1 cellular context compared by ENCODE assay signal in the genomic region with DNA sequence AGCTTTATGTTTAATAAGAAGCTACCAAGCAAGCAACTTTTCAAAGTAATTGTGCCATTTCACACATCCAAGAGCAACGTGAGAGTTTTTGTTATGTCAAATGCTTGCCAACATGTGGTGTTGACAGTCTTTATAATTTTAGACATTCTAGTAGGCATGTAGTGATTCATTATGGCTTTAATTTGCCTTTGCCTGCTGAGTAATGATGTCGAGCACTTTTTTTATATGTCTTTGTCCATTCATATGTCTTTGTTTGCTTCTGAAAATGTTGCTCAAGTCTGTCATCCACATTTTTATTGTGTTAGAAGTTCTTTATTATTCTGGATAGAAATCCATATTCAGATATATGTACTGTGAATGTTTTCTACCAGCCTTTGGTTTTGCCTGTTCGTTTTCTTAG.
TF ChIP-seq lines count a peak whose summit lies in the region.

No MANE protein-coding gene starts in this region.

TF ChIP-seq in HepG2, 621 proteins besides CTCF, POLR2A, EP300 and RAD21:
- no peak for TF ChIP-seq ARNTL (CRISPR knock-in tag; IDR thresholded peaks at IDR 0.05)
- no peak for TF ChIP-seq XRCC5 (optimal IDR thresholded peaks at IDR 0.05; ENCODE audit: low read length)
- TF ChIP-seq, protein P1, sequence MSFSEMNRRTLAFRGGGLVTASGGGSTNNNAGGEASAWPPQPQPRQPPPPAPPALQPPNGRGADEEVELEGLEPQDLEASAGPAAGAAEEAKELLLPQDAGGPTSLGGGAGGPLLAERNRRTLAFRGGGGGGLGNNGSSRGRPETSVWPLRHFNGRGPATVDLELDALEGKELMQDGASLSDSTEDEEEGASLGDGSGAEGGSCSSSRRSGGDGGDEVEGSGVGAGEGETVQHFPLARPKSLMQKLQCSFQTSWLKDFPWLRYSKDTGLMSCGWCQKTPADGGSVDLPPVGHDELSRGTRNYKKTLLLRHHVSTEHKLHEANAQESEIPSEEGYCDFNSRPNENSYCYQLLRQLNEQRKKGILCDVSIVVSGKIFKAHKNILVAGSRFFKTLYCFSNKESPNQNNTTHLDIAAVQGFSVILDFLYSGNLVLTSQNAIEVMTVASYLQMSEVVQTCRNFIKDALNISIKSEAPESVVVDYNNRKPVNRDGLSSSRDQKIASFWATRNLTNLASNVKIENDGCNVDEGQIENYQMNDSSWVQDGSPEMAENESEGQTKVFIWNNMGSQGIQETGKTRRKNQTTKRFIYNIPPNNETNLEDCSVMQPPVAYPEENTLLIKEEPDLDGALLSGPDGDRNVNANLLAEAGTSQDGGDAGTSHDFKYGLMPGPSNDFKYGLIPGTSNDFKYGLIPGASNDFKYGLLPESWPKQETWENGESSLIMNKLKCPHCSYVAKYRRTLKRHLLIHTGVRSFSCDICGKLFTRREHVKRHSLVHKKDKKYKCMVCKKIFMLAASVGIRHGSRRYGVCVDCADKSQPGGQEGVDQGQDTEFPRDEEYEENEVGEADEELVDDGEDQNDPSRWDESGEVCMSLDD (CRISPR knock-in tag; IDR thresholded peaks at IDR 0.05; ENCODE audit: borderline replicate concordance), result no peak
- TF ChIP-seq ZNF746 (CRISPR knock-in tag; IDR thresholded peaks at IDR 0.05), result no peak
- no peak for TF ChIP-seq KAT8 (CRISPR knock-in tag; IDR thresholded peaks at IDR 0.05)
- no peak for TF ChIP-seq ZNF879 (CRISPR knock-in tag; IDR thresholded peaks at IDR 0.05)
- TF ChIP-seq, protein P2, sequence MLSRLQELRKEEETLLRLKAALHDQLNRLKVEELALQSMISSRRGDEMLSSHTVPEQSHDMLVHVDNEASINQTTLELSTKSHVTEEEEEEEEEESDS (CRISPR knock-in tag; IDR thresholded peaks at IDR 0.05; ENCODE audit: borderline replicate concordance), result no peak
- no peak for TF ChIP-seq POLR2G (IDR thresholded peaks at IDR 0.05; ENCODE audit: low read depth, low read length)
- TF ChIP-seq HDAC6 (IDR thresholded peaks at IDR 0.05; ENCODE audit: low read depth, low read length), result no peak
- no peak for TF ChIP-seq CHD4 (IDR thresholded peaks at IDR 0.05; ENCODE audit: borderline replicate concordance, low read length)
- TF ChIP-seq, protein P3, sequence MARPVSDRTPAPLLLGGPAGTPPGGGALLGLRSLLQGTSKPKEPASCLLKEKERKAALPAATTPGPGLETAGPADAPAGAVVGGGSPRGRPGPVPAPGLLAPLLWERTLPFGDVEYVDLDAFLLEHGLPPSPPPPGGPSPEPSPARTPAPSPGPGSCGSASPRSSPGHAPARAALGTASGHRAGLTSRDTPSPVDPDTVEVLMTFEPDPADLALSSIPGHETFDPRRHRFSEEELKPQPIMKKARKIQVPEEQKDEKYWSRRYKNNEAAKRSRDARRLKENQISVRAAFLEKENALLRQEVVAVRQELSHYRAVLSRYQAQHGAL (CRISPR knock-in tag; IDR thresholded peaks at IDR 0.05; ENCODE audit: not compliant biosample characterization), result no peak
- TF ChIP-seq KDM2A (CRISPR knock-in tag; IDR thresholded peaks at IDR 0.05; ENCODE audit: borderline replicate concordance, low read depth), result no peak
- no peak for TF ChIP-seq NKX3-1 (CRISPR knock-in tag; IDR thresholded peaks at IDR 0.05)
- TF ChIP-seq, protein P4, sequence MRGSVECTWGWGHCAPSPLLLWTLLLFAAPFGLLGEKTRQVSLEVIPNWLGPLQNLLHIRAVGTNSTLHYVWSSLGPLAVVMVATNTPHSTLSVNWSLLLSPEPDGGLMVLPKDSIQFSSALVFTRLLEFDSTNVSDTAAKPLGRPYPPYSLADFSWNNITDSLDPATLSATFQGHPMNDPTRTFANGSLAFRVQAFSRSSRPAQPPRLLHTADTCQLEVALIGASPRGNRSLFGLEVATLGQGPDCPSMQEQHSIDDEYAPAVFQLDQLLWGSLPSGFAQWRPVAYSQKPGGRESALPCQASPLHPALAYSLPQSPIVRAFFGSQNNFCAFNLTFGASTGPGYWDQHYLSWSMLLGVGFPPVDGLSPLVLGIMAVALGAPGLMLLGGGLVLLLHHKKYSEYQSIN (CRISPR knock-in tag; IDR thresholded peaks at IDR 0.05; ENCODE audit: borderline replicate concordance), result no peak
